In genomic region chr13:51764184-51765141, GRCh38 we compare ENCODE assay signal across 1 cellular context.
TF ChIP-seq lines count a peak whose summit lies in the region.

No MANE protein-coding gene starts in this region.

TF ChIP-seq in endothelial cell of umbilical vein, 7 proteins besides CTCF, POLR2A, EP300 and RAD21:
- TF ChIP-seq FOS (IDR thresholded peaks at IDR 0.05; ENCODE audit: borderline replicate concordance, insufficient read depth, low read length) (peak; percentile 48), MAX (IDR thresholded peaks at IDR 0.05; ENCODE audit: insufficient read depth, insufficient read length) (no peak), EZH2 (IDR thresholded peaks at IDR 0.05; ENCODE audit: borderline replicate concordance, low read depth, low read length, severe bottlenecking) (no peak), JUN (IDR thresholded peaks at IDR 0.05; ENCODE audit: borderline replicate concordance, insufficient read depth, insufficient read length, low read depth) (no peak)
